Comparison of ENCODE assay signal across 8 cellular contexts in genomic region chr7:151085691-151086620, GRCh38.
DNase-seq lines count a peak whose midpoint lies in the region; ATAC-seq lines count a peak whose summit lies in the region.

Gene AGAP3, plus strand, starts transcription at chr7:151086475. Its CDS starts 267 bp downstream, at chr7:151086742.

- DNase-seq in AG08396 (ENCODE audit: low spot score) (peak; percentile 93), NCI-H510A (lab: John Stamatoyannopoulos, UW) (peak; percentile 84), left kidney (ENCODE audit: low read depth, low spot score) (peak; percentile 96)
- DNase-seq in activated CD4-positive, alpha-beta T cell treated with anti-CD3 and anti-CD28 coated beads for 4 hours: peak; percentile 54 to 66
- DNase-seq in stimulated activated CD4-positive, alpha-beta T cell treated with anti-CD3 and anti-CD28 coated beads, Interleukin-1b, Interleukin-23, amount 100 ng/mL, for 24 hours (ENCODE audit: low read depth in 4 of 4, low spot score in 1 of 4): peak in 3 of 4 experiments; percentile 36 to 53 (median 44)

- H3K36me3 Mint-ChIP-seq in dendritic cell treated with granulocyte-macrophage colony-stimulating factor and Interleukin-4, amounts not matched to agents 40 ng/mL and 50 ng/mL, for 4 days (ENCODE audit: low read depth): peaks cover 60% of the 10 kb centered on the region

- H3K27me3 Mint-ChIP-seq in dendritic cell treated with granulocyte-macrophage colony-stimulating factor and Interleukin-4, amounts not matched to agents 40 ng/mL and 50 ng/mL, for 4 days: no peaks in the 10 kb centered on the region

- intact Hi-C loops in dendritic cell treated with granulocyte-macrophage colony-stimulating factor and Interleukin-4, amounts not matched to agents 40 ng/mL and 50 ng/mL, for 4 days (cut with micrococcal nuclease): loop anchor here (2.0 to 10.0 kb wide), 2 partner anchors 27 to 301 kb away; partner anchors contain the start of gene SLC4A2

- H3K27ac Mint-ChIP-seq in dendritic cell treated with granulocyte-macrophage colony-stimulating factor and Interleukin-4, amounts not matched to agents 40 ng/mL and 50 ng/mL, for 4 days: peak within 1 kb of the TSS; percentile 96

- peak within 1 kb of the TSS; percentile 79 for H3K4me3 Mint-ChIP-seq in dendritic cell treated with granulocyte-macrophage colony-stimulating factor and Interleukin-4, amounts not matched to agents 40 ng/mL and 50 ng/mL, for 4 days

- no peaks in the 10 kb centered on the region for H3K9me3 Mint-ChIP-seq in dendritic cell treated with granulocyte-macrophage colony-stimulating factor and Interleukin-4, amounts not matched to agents 40 ng/mL and 50 ng/mL, for 4 days

- ATAC-seq in GM18868 (IDR thresholded peaks at IDR 0.05; ENCODE audit: unreplicated experiment): peak; percentile 39
- peak; percentile 37 for ATAC-seq in HG03108 (IDR thresholded peaks at IDR 0.05; ENCODE audit: unreplicated experiment)

- peaks cover 63% of the 10 kb centered on the region for H3K4me1 Mint-ChIP-seq in dendritic cell treated with granulocyte-macrophage colony-stimulating factor and Interleukin-4, amounts not matched to agents 40 ng/mL and 50 ng/mL, for 4 days (ENCODE audit: low read depth)

Comparison
In these comparisons a context has a peak if more than half of its experiments do, and no peak if none do; other contexts are left out.
1. Peak in every context shown above with its lines: DNase-seq and ATAC-seq.
2. DNase-seq: peak in every context shown above with its lines; median percentile 96 in left kidney; 93 in AG08396; 84 in NCI-H510A; 60 in activated CD4-positive, alpha-beta T cell treated with anti-CD3 and anti-CD28 coated beads for 4 hours; 44 in stimulated activated CD4-positive, alpha-beta T cell treated with anti-CD3 and anti-CD28 coated beads, Interleukin-1b, Interleukin-23, amount 100 ng/mL, for 24 hours.